ENCODE assay signal across 1 cellular context in the genomic region with DNA sequence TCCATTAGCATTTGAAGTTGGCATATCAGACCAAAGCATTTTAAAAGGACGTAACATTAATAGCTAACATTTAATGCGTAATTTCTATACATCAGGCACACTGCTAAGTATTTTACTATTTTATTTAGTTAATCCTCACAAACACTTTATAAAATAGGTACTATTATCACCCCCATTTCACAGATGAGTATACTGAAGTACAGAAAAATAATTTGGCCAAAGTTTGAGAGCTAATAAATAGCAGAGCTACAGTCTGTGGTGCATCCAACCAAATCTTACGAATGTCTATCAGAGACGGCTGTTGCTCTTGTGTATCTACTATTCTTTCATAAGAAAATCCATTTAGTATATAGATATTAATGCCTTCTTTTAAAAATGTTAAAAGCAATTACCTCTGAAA.
TF ChIP-seq lines count a peak whose summit lies in the region.

No MANE protein-coding gene starts in this region.

TF ChIP-seq in K562, 482 proteins besides CTCF, POLR2A, EP300 and RAD21:
- TF ChIP-seq RBM25 (IDR thresholded peaks at IDR 0.05; ENCODE audit: low read depth, low read length, severe bottlenecking) (peak; percentile 21), ZNF695 (CRISPR knock-in tag; IDR thresholded peaks at IDR 0.05) (no peak)
